ENCODE assay signal across 7 cellular contexts in genomic region chr9:97982719-97983523, GRCh38. TPM values are rescaled to one million over a fixed set of nuclear protein-coding genes. Genes with fewer than 3 reads are reported as not detected.
DNase-seq lines count a peak whose midpoint lies in the region; ATAC-seq, FAIRE-seq and TF ChIP-seq lines count a peak whose summit lies in the region.

Gene ANP32B (plus strand): TSS chr9:97983341. CDS start chr9:97983556, 215 bp downstream.

- peak within 1 kb of the TSS; percentile 78 for H3K4me3 ChIP-seq in astrocyte (ENCODE audit: insufficient read depth, low read depth, low read length)

- H3K79me2 ChIP-seq in astrocyte (ENCODE audit: insufficient read depth, low read length) = peaks cover 45% of the 10 kb centered on the region

- peak within 1 kb of the TSS; percentile 90 for H3K27ac ChIP-seq in astrocyte (ENCODE audit: low read depth, low read length)

- H3K36me3 Mint-ChIP-seq in astrocyte (ENCODE audit: low read depth, unreplicated experiment) = no peaks in the 10 kb centered on the region

- peaks cover 8% of the 10 kb centered on the region for H3K27me3 Mint-ChIP-seq in astrocyte (ENCODE audit: low read depth, unreplicated experiment)

- H2AFZ ChIP-seq in astrocyte (ENCODE audit: low read depth, low read length) = peak within 1 kb of the TSS; percentile 88

- H3K4me1 Mint-ChIP-seq in astrocyte (ENCODE audit: low read depth, unreplicated experiment) = peaks cover 28% of the 10 kb centered on the region

- H3K4me2 ChIP-seq in astrocyte (ENCODE audit: low read length) = peak within 1 kb of the TSS; percentile 91

- peak within 1 kb of the TSS; percentile 81 for H3K4me3 Mint-ChIP-seq in astrocyte (ENCODE audit: unreplicated experiment)

- no peaks in the 10 kb centered on the region for H3K27me3 ChIP-seq in astrocyte (ENCODE audit: insufficient read depth, low read length)

- H3K9me3 Mint-ChIP-seq in astrocyte (ENCODE audit: unreplicated experiment) = no peaks in the 10 kb centered on the region

- H3K9me3 ChIP-seq in astrocyte (ENCODE audit: insufficient read depth, low read depth, low read length) = no peaks in the 10 kb centered on the region

- ATAC-seq in GM18502 (IDR thresholded peaks at IDR 0.05; ENCODE audit: poor library complexity, unreplicated experiment) (peak; percentile 70), HG02884 (IDR thresholded peaks at IDR 0.05; ENCODE audit: unreplicated experiment) (peak; percentile 65)

- H3K9ac ChIP-seq in astrocyte (ENCODE audit: low read length) = peak within 1 kb of the TSS; percentile 97

- FAIRE-seq in astrocyte (lab: Jason Lieb, UNC) = no peak

- H3K4me1 ChIP-seq in astrocyte (ENCODE audit: insufficient read depth, low read length) = peaks cover 12% of the 10 kb centered on the region

- H4K20me1 ChIP-seq in astrocyte (ENCODE audit: insufficient read depth, low read length) = peaks cover 25% of the 10 kb centered on the region

- H3K36me3 ChIP-seq in astrocyte (ENCODE audit: insufficient read depth, low read length) = no peaks in the 10 kb centered on the region

- peak within 1 kb of the TSS; percentile 22 for H3K27ac Mint-ChIP-seq in astrocyte (ENCODE audit: unreplicated experiment)

- DNase-seq in NCI-H1930 (lab: John Stamatoyannopoulos, UW) (peak; percentile 83 to 85), T-helper 22 cell (ENCODE audit: low read depth) (peak; percentile 88), astrocyte (ENCODE audit: low read depth) (peak; percentile 75), hepatic stellate cell (ENCODE audit: low spot score) (peak; percentile 85), retina (peak; percentile 97)

- peak; percentile 37 for TF ChIP-seq CTCF in astrocyte (IDR thresholded peaks at IDR 0.05; ENCODE audit: insufficient read depth, low read depth, low read length)

RNA-seq across cellular contexts. Expression of gene ANP32B, which starts in this region (rescaled TPM):
- total RNA-seq in astrocyte = 78.3 and 98.5 TPM in 2 replicates

Comparison
In these comparisons a context has a peak if more than half of its experiments do, and no peak if none do; other contexts are left out.
1. Peak in every context shown above with its lines: DNase-seq, ATAC-seq, H3K4me3 ChIP-seq and H3K27ac ChIP-seq.